Comparison of ENCODE assay signal across 14 cellular contexts in genomic region chr20:5781798-5782750, GRCh38. TPM values are rescaled to one million over a fixed set of nuclear protein-coding genes. Genes with fewer than 3 reads are reported as not detected.
DNase-seq lines count a peak whose midpoint lies in the region; ATAC-seq and TF ChIP-seq lines count a peak whose summit lies in the region.
"Had no signal": no experiment of that assay in that cellular context is flagged by ENCODE, and none has a peak within 500 bp of the region (broad histone marks: within the 10 kb centered on the region; RNA-seq: fewer than 3 reads in every experiment).

No MANE protein-coding gene starts in this region.

- ATAC-seq in left ventricle myocardium superior: peak; percentile 83
- no peak for ATAC-seq in HG02571 (IDR thresholded peaks at IDR 0.05; ENCODE audit: unreplicated experiment)

- H3K27me3 Mint-ChIP-seq in Caco-2 (ENCODE audit: insufficient read depth, unreplicated experiment) (no peaks in the 10 kb centered on the region), neural progenitor cell (ENCODE audit: insufficient read depth, low read depth) (peaks cover 3% of the 10 kb centered on the region)

- H4K20me1 ChIP-seq in SU-DHL-6 (ENCODE audit: low read depth, low read length) (no peaks in the 10 kb centered on the region), neural progenitor cell (ENCODE audit: low read depth) (peaks cover 8% of the 10 kb centered on the region)

- TF ChIP-seq CTCF in Caco-2 (IDR thresholded peaks at IDR 0.05; ENCODE audit: insufficient read depth in 1 of 2, low read depth in 1 of 2, low read length in 1 of 2, severe bottlenecking in 1 of 2, unreplicated experiment in 1 of 2): no peak
- no peak for TF ChIP-seq CTCF in SU-DHL-6 (IDR thresholded peaks at IDR 0.05; ENCODE audit: insufficient read depth, low read length, poor library complexity, severe bottlenecking)
- no peak for TF ChIP-seq CTCF in neural progenitor cell (IDR thresholded peaks at IDR 0.05)
- TF ChIP-seq CTCF in GM10266 (IDR thresholded peaks at IDR 0.05; ENCODE audit: control insufficient read depth, insufficient read depth, low read depth, missing control alignments): no peak
- TF ChIP-seq CTCF in adrenal gland (IDR thresholded peaks at IDR 0.05): no peak

- DNase-seq in Caco-2 (peak; percentile 79 to 81), left ventricle myocardium superior (no peak), neural progenitor cell (ENCODE audit: low spot score) (peak; percentile 54), GM10266 (ENCODE audit: extremely low spot score) (no peak), adrenal gland (no peak), NCI-H526 treated with DMSO at 0.1 percent for 48 hours (lab: John Stamatoyannopoulos, UW) (no peak)
- DNase-seq: amygdala, KBM-7, NCI-H1417, occipital lobe had no signal

- H3K9ac ChIP-seq in SU-DHL-6 (ENCODE audit: low read length): no peak overlapping the region
- no peak overlapping the region for H3K9ac ChIP-seq in neural progenitor cell

- no peaks in the 10 kb centered on the region for H3K27me3 ChIP-seq in Caco-2 (replicated peaks; ENCODE audit: control insufficient read depth, insufficient read depth, low read length)
- no peaks in the 10 kb centered on the region for H3K27me3 ChIP-seq in SU-DHL-6 (ENCODE audit: low read length)
- no peaks in the 10 kb centered on the region for H3K27me3 ChIP-seq in neural progenitor cell
- H3K27me3 ChIP-seq in adrenal gland: no peaks in the 10 kb centered on the region
- H3K27me3 ChIP-seq: suprapubic skin had no signal

- H3K27ac Mint-ChIP-seq in Caco-2 (ENCODE audit: unreplicated experiment): peak overlapping the region; percentile 53
- peak overlapping the region; percentile 84 for H3K27ac Mint-ChIP-seq in neural progenitor cell
- H3K27ac Mint-ChIP-seq: T-helper 1 cell treated with Interleukin-12 subunit alpha and Interleukin-12 subunit beta and Interleukin-4 antibody, amounts not matched to agents 30 μg/mL and 1 μg/mL, for 36 hours had no signal

- H3K4me2 ChIP-seq in SU-DHL-6 (ENCODE audit: low read depth, low read length, poor library complexity, severe bottlenecking) (no peak overlapping the region), neural progenitor cell (no peak overlapping the region)

- POLR2A ChIA-PET in Caco-2 (lab: Charles Lee): interaction anchor here (0.6 to 1.2 kb wide), 2 partner anchors 11 to 152 kb away, joined by 3 to 10 read pairs; no protein-coding TSS in a partner anchor

- TF ChIP-seq POLR2A in adrenal gland (IDR thresholded peaks at IDR 0.05): no peak

- peak overlapping the region; percentile 52 for H3K4me3 Mint-ChIP-seq in Caco-2 (ENCODE audit: unreplicated experiment)
- no peak overlapping the region for H3K4me3 Mint-ChIP-seq in neural progenitor cell
- H3K4me3 Mint-ChIP-seq: T-helper 1 cell treated with Interleukin-12 subunit alpha and Interleukin-12 subunit beta and Interleukin-4 antibody, amounts not matched to agents 30 μg/mL and 1 μg/mL, for 36 hours had no signal

- H3K36me3 ChIP-seq in Caco-2 (ENCODE audit: control insufficient read depth, insufficient read depth, low read length) (no peaks in the 10 kb centered on the region), SU-DHL-6 (ENCODE audit: low read length) (no peaks in the 10 kb centered on the region; the same call in 1 of the 2 replicates), neural progenitor cell (no peaks in the 10 kb centered on the region), adrenal gland (replicated peaks in 1 of 2) (no peaks in the 10 kb centered on the region)
- H3K36me3 ChIP-seq: suprapubic skin had no signal

- H3K27ac ChIP-seq in SU-DHL-6 (ENCODE audit: low read depth, low read length) (0 out of 2 replicates have a peak overlapping the region, but pooled peaks have one; percentile 32), neural progenitor cell (no peak overlapping the region), adrenal gland (no peak overlapping the region)
- H3K27ac ChIP-seq: suprapubic skin had no signal

- peaks cover 6% of the 10 kb centered on the region for H3K36me3 Mint-ChIP-seq in Caco-2 (ENCODE audit: insufficient read depth, unreplicated experiment)
- peaks cover 7% of the 10 kb centered on the region for H3K36me3 Mint-ChIP-seq in neural progenitor cell

- intact Hi-C loops in Caco-2 (cut with micrococcal nuclease; ENCODE audit: unreplicated experiment) (loop anchor here (2.0 to 10.0 kb wide), 2 partner anchors 31 to 107 kb away; partner anchors contain the start of gene SHLD1), left ventricle myocardium superior (cut with micrococcal nuclease) (no loop called here), adrenal gland (cut with DNase I) (loop anchor here in 1 of 2 donors (10.0 kb wide), 1 partner anchor 207 kb away; no protein-coding TSS in a partner anchor)

- TSS peak; percentile 14 for BruUV-seq in Caco-2 (replicated peaks; lab: Mats Ljungman, UMichigan)

- 60 to 74% (median 70%) methylated on average over 10 to 11 of the region's 11 CpGs for WGBS in adrenal gland, 4 donors

- H3K4me1 ChIP-seq in Caco-2: peaks cover 38% of the 10 kb centered on the region
- H3K4me1 ChIP-seq in neural progenitor cell: no peaks in the 10 kb centered on the region
- H3K4me1 ChIP-seq in adrenal gland (replicated peaks in 1 of 2): peaks cover 10 to 18% of the 10 kb centered on the region in 2 donors

- no peak overlapping the region for H2AFZ ChIP-seq in SU-DHL-6 (ENCODE audit: low read depth, low read length, severe bottlenecking)
- no peak overlapping the region for H2AFZ ChIP-seq in neural progenitor cell (replicated peaks)

- H3K9me2 ChIP-seq in SU-DHL-6 (replicated peaks; ENCODE audit: insufficient read depth, low read length): no peaks in the 10 kb centered on the region

- H3K79me2 ChIP-seq in SU-DHL-6 (ENCODE audit: insufficient read depth, low read length) (peaks cover 9% of the 10 kb centered on the region), neural progenitor cell (ENCODE audit: low read depth) (no peaks in the 10 kb centered on the region)

- H3F3A ChIP-seq in SU-DHL-6 (ENCODE audit: insufficient read depth): peaks cover 28% of the 10 kb centered on the region
- H3F3A ChIP-seq in neural progenitor cell (ENCODE audit: low read depth): no peaks in the 10 kb centered on the region

- CTCF ChIA-PET in Caco-2 (lab: Charles Lee): interaction anchor here (0.6 to 1.6 kb wide), 4 partner anchors 79 to 253 kb away, joined by 3 to 9 read pairs (median 5); no protein-coding TSS in a partner anchor

- H3K4me1 Mint-ChIP-seq in Caco-2 (ENCODE audit: low read depth, unreplicated experiment) (peaks cover 21% of the 10 kb centered on the region), neural progenitor cell (peaks cover 13% of the 10 kb centered on the region)

- H3K9me3 Mint-ChIP-seq in Caco-2 (ENCODE audit: unreplicated experiment) (no peaks in the 10 kb centered on the region), neural progenitor cell (no peaks in the 10 kb centered on the region)
- H3K9me3 Mint-ChIP-seq: T-helper 1 cell treated with Interleukin-12 subunit alpha and Interleukin-12 subunit beta and Interleukin-4 antibody, amounts not matched to agents 30 μg/mL and 1 μg/mL, for 36 hours had no signal

- H3K9me3 ChIP-seq in Caco-2 (no peaks in the 10 kb centered on the region), SU-DHL-6 (ENCODE audit: insufficient read depth, low read length) (no peaks in the 10 kb centered on the region), neural progenitor cell (ENCODE audit: low read depth) (no peaks in the 10 kb centered on the region), adrenal gland (replicated peaks in 1 of 3) (no peaks in the 10 kb centered on the region)
- H3K9me3 ChIP-seq: suprapubic skin had no signal

- no peak overlapping the region for H3K4me3 ChIP-seq in Caco-2 (ENCODE audit: low read depth, low read length)
- H3K4me3 ChIP-seq in SU-DHL-6 (ENCODE audit: insufficient read depth, low read length, poor library complexity, severe bottlenecking): no peak overlapping the region
- no peak overlapping the region for H3K4me3 ChIP-seq in neural progenitor cell
- H3K4me3 ChIP-seq in adrenal gland: no peak overlapping the region
- H3K4me3 ChIP-seq: suprapubic skin had no signal

RNA-seq across cellular contexts. Expression of gene SHLD1, which starts 31.9 kb away (rescaled TPM):
- 4.8 and 5.4 TPM in 2 replicates for total RNA-seq in Caco-2 (2022)
- 6.9 TPM for total RNA-seq in left ventricle myocardium superior
- total RNA-seq in neural progenitor cell (ENCODE audit: low replicate concordance): 5.1 and 9.0 TPM in 2 replicates
- total RNA-seq in adrenal gland: 10 to 100 TPM in 6 of 8 donors, 1 to 10 TPM in 2; 3.6 to 18.0 (median 11.8) TPM
- 10 to 100 TPM; 11.1 to 14.0 (median 13.9) TPM for polyA plus RNA-seq in adrenal gland

Comparison
In these comparisons a context has a peak if more than half of its experiments do, and no peak if none do; other contexts are left out.
1. DNase-seq: peak in Caco-2 (2 of 2) and neural progenitor cell (single experiment); none in left ventricle myocardium superior (single experiment), GM10266 (single experiment), adrenal gland (0 of 7) and NCI-H526 treated with DMSO at 0.1 percent for 48 hours (single experiment).